8 cellular contexts compared by ENCODE assay signal in the genomic region with DNA sequence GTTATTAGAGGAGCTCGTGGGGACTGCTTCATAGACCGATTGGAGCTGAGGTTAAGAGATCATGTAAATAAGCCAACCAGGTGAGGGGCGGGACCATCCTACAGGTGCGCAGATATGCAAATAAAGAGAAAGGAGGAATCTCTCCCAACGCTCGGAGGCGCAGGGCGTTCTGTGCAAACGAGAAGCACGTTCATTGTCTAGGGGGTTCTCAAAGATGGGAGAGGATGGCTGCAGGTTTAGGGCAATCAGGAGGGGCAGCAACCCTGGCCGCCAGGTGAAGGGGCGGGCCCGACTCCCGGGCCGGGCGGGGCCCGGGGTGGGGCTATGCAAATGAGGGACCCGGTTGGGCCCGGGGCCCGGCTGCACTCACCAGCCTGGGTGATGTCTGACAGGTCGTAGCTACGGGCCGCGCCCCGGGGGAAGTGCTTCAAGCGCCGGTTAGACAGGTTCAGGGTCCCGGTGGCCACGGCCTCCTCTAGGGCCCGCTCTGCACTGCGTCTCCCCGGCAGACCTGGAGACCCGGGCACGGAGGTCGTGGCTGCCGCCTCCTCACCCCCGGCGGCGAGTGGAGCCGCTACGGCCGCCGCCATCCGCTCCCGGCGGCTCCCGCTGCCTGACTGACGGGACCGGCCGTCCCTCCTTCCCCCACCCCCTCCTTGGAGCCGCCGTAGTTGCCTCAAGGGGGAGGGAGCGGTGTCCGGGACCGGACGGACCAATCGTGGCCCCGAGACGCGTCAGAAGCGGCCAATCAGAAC. TPM values are rescaled to one million over a fixed set of nuclear protein-coding genes. Genes with fewer than 3 reads are reported as not detected.
DNase-seq lines count a peak whose midpoint lies in the region; ATAC-seq and TF ChIP-seq lines count a peak whose summit lies in the region.

A gene with protein sequence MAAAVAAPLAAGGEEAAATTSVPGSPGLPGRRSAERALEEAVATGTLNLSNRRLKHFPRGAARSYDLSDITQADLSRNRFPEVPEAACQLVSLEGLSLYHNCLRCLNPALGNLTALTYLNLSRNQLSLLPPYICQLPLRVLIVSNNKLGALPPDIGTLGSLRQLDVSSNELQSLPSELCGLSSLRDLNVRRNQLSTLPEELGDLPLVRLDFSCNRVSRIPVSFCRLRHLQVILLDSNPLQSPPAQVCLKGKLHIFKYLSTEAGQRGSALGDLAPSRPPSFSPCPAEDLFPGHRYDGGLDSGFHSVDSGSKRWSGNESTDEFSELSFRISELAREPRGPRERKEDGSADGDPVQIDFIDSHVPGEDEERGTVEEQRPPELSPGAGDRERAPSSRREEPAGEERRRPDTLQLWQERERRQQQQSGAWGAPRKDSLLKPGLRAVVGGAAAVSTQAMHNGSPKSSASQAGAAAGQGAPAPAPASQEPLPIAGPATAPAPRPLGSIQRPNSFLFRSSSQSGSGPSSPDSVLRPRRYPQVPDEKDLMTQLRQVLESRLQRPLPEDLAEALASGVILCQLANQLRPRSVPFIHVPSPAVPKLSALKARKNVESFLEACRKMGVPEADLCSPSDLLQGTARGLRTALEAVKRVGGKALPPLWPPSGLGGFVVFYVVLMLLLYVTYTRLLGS (minus strand): TSS at position 619 of the 755 bp plus-strand sequence. CDS start 29 bp downstream, at position 590.

- peak in 2 of 4 donors; percentile 44 to 82 for TF ChIP-seq EP300 in sigmoid colon (IDR thresholded peaks at IDR 0.05)

- peaks cover 64% of the 10 kb centered on the region for H3K4me1 ChIP-seq in left ventricle myocardium inferior
- H3K4me1 ChIP-seq in sigmoid colon: peaks cover 0 to 44% (median 35%) of the 10 kb centered on the region in 4 donors

- no peak for TF ChIP-seq CTCF in left ventricle myocardium inferior (IDR thresholded peaks at IDR 0.05; ENCODE audit: borderline replicate concordance)
- no peak for TF ChIP-seq CTCF in sigmoid colon (IDR thresholded peaks at IDR 0.05)

- intact Hi-C loops in left ventricle myocardium inferior (cut with micrococcal nuclease): loop anchor here (10.0 kb wide), 1 partner anchor 109 kb away; the partner anchor contains the start of gene GIGYF1
- intact Hi-C loops in sigmoid colon (cut with DNase I): loop anchor here (1.0 to 10.0 kb wide), 3 partner anchors 19 to 269 kb away; partner anchors contain the start of gene SLC12A9

- H3K9me3 ChIP-seq in left ventricle myocardium inferior (replicated peaks) (no peaks in the 10 kb centered on the region), sigmoid colon (no peaks in the 10 kb centered on the region)

- H3K27me3 ChIP-seq in left ventricle myocardium inferior (ENCODE audit: low read depth) (no peaks in the 10 kb centered on the region), sigmoid colon (peaks cover 0 to 6% (median 0%) of the 10 kb centered on the region in 3 donors)

- H3K27ac Mint-ChIP-seq in activated naive CD8-positive, alpha-beta T cell treated with anti-CD3 and anti-CD28 coated beads for 36 hours: peak within 1 kb of the TSS; percentile 76

- DNase-seq in AG08396 (ENCODE audit: low spot score): peak; percentile 72
- DNase-seq in activated naive CD8-positive, alpha-beta T cell treated with anti-CD3 and anti-CD28 coated beads for 36 hours: peak; percentile 65
- no peak for DNase-seq in left ventricle myocardium inferior
- no peak for DNase-seq in sigmoid colon
- no peak for DNase-seq in pons (ENCODE audit: low spot score)

- H3K27ac ChIP-seq in left ventricle myocardium inferior (replicated peaks) (peak within 1 kb of the TSS; percentile 98), sigmoid colon (peak within 1 kb of the TSS; percentile 91 to 96 (median 94))

- H3K4me3 ChIP-seq in left ventricle myocardium inferior (peak within 1 kb of the TSS; percentile 100), sigmoid colon (peak within 1 kb of the TSS; percentile 90 to 99 (median 94))

- ATAC-seq in GM18909 (IDR thresholded peaks at IDR 0.05; ENCODE audit: poor library complexity, unreplicated experiment): peak; percentile 24
- ATAC-seq in HG03442 (IDR thresholded peaks at IDR 0.05; ENCODE audit: unreplicated experiment): peak; percentile 20

- H3K4me3 Mint-ChIP-seq in activated naive CD8-positive, alpha-beta T cell treated with anti-CD3 and anti-CD28 coated beads for 36 hours: peak within 1 kb of the TSS; percentile 91

- no peaks in the 10 kb centered on the region for H3K36me3 Mint-ChIP-seq in activated naive CD8-positive, alpha-beta T cell treated with anti-CD3 and anti-CD28 coated beads for 36 hours

- peaks cover 8% of the 10 kb centered on the region for H3K27me3 Mint-ChIP-seq in activated naive CD8-positive, alpha-beta T cell treated with anti-CD3 and anti-CD28 coated beads for 36 hours

- peaks cover 21% of the 10 kb centered on the region for H3K4me1 Mint-ChIP-seq in activated naive CD8-positive, alpha-beta T cell treated with anti-CD3 and anti-CD28 coated beads for 36 hours

- peaks cover 20% of the 10 kb centered on the region for H3K36me3 ChIP-seq in left ventricle myocardium inferior
- H3K36me3 ChIP-seq in sigmoid colon: peaks cover 15 to 25% (median 18%) of the 10 kb centered on the region in 4 donors

- WGBS in sigmoid colon, 2 donors: 0 to 1% methylated on average over 61 of the region's 61 CpGs

- H3K9me3 Mint-ChIP-seq in activated naive CD8-positive, alpha-beta T cell treated with anti-CD3 and anti-CD28 coated beads for 36 hours: no peaks in the 10 kb centered on the region

- TF ChIP-seq POLR2A in Raji (IDR thresholded peaks at IDR 0.05; ENCODE audit: insufficient read depth, low read depth, low read length): peak; percentile 96
- peak; percentile 99 for TF ChIP-seq POLR2A in sigmoid colon (IDR thresholded peaks at IDR 0.05)

RNA-seq across cellular contexts. Expression of the gene that starts here (rescaled TPM):
- total RNA-seq in activated naive CD8-positive, alpha-beta T cell treated with anti-CD3 and anti-CD28 coated beads for 36 hours: 10 to 100 TPM; 65.6 to 68.1 TPM
- 26.6 TPM for total RNA-seq in left ventricle myocardium inferior
- total RNA-seq in sigmoid colon: 10 to 100 TPM; 28.9 to 74.5 (median 42.9) TPM
- polyA plus RNA-seq in sigmoid colon: 10 to 100 TPM; 28.2 to 92.3 (median 40.7) TPM

Comparison
In these comparisons a context has a peak if more than half of its experiments do, and no peak if none do; other contexts are left out.
1. DNase-seq: peak in AG08396 (single experiment) and activated naive CD8-positive, alpha-beta T cell treated with anti-CD3 and anti-CD28 coated beads for 36 hours (single experiment); none in left ventricle myocardium inferior (single experiment), sigmoid colon (single experiment) and pons (single experiment).